Comparison of ENCODE assay signal across 21 cellular contexts in genomic region chr2:17590342-17590911, GRCh38. TPM values are rescaled to one million over a fixed set of nuclear protein-coding genes. Genes with fewer than 3 reads are reported as not detected.
"Had no signal": no experiment of that assay in that cellular context is flagged by ENCODE, and none has a peak within 500 bp of the region (broad histone marks: within the 10 kb centered on the region; RNA-seq: fewer than 3 reads in every experiment).

No MANE protein-coding gene starts in this region.

- H3K4me3 Mint-ChIP-seq: activated CD4-positive, alpha-beta T cell treated with anti-CD3 and anti-CD28 coated beads, Interleukin-2, amount 10 ng/mL, durations not matched to agents 24 days and 14 days; activated CD8-positive, alpha-beta T cell treated with anti-CD3 and anti-CD28 coated beads, Interleukin-2, amount 10 ng/mL, durations not matched to agents 7 days and 5 days; activated naive CD4-positive, alpha-beta T cell treated with anti-CD3 and anti-CD28 coated beads for 36 hours; activated naive CD8-positive, alpha-beta T cell treated with anti-CD3 and anti-CD28 coated beads, Interleukin-2, amount 50 U/mL, for 24 hours; activated T-cell treated with anti-CD3 and anti-CD28 coated beads, Interleukin-2, amount 50 U/mL, for 4 hours; naive B cell; neural crest cell; stimulated activated naive CD8-positive, alpha-beta T cell treated with anti-CD3 and anti-CD28 coated beads, Interleukin-15, Interleukin-2, amounts not matched to agents 100 ng/mL and 50 ng/mL, for 24 hours had no signal

- H3K4me1 Mint-ChIP-seq: activated CD4-positive, alpha-beta T cell treated with anti-CD3 and anti-CD28 coated beads, Interleukin-2, amount 10 ng/mL, durations not matched to agents 24 days and 14 days; activated naive CD8-positive, alpha-beta T cell treated with anti-CD3 and anti-CD28 coated beads, Interleukin-2, amount 50 U/mL, for 24 hours; naive B cell; neural crest cell had no signal

- H3K9me3 Mint-ChIP-seq: activated CD4-positive, alpha-beta T cell treated with anti-CD3 and anti-CD28 coated beads, Interleukin-2, amount 10 ng/mL, durations not matched to agents 24 days and 14 days; activated naive CD4-positive, alpha-beta T cell treated with anti-CD3 and anti-CD28 coated beads for 36 hours; activated naive CD8-positive, alpha-beta T cell treated with anti-CD3 and anti-CD28 coated beads, Interleukin-2, amount 50 U/mL, for 24 hours; activated T-cell treated with anti-CD3 and anti-CD28 coated beads, Interleukin-2, amount 50 U/mL, for 4 hours; naive B cell; neural crest cell; stimulated activated naive CD8-positive, alpha-beta T cell treated with anti-CD3 and anti-CD28 coated beads, Interleukin-15, Interleukin-2, amounts not matched to agents 100 ng/mL and 50 ng/mL, for 24 hours had no signal

- H3K27me3 ChIP-seq: brain microvascular endothelial cell, right atrium auricular region had no signal

- H3K27ac Mint-ChIP-seq: activated CD4-positive, alpha-beta T cell treated with anti-CD3 and anti-CD28 coated beads, Interleukin-2, amount 10 ng/mL, durations not matched to agents 24 days and 14 days; activated CD8-positive, alpha-beta T cell treated with anti-CD3 and anti-CD28 coated beads, Interleukin-2, amount 10 ng/mL, durations not matched to agents 7 days and 5 days; activated naive CD4-positive, alpha-beta T cell treated with anti-CD3 and anti-CD28 coated beads for 36 hours; activated naive CD8-positive, alpha-beta T cell treated with anti-CD3 and anti-CD28 coated beads, Interleukin-2, amount 50 U/mL, for 24 hours; naive B cell; stimulated activated naive CD8-positive, alpha-beta T cell treated with anti-CD3 and anti-CD28 coated beads, Interleukin-15, Interleukin-2, amounts not matched to agents 100 ng/mL and 50 ng/mL, for 24 hours had no signal

- H3K36me3 Mint-ChIP-seq: naive B cell had no signal

- ATAC-seq: activated CD8-positive, alpha-beta T cell treated with anti-CD3 and anti-CD28 coated beads, Interleukin-2, amount 10 ng/mL, durations not matched to agents 7 days and 5 days; activated naive CD8-positive, alpha-beta T cell treated with anti-CD3 and anti-CD28 coated beads, Interleukin-2, amount 50 U/mL, for 24 hours; activated T-cell treated with anti-CD3 and anti-CD28 coated beads, Interleukin-2, amount 50 U/mL, for 4 hours; mucosa of descending colon had no signal

- H3K27ac ChIP-seq: brain microvascular endothelial cell, right atrium auricular region had no signal

- H3K4me3 ChIP-seq: mucosa of descending colon, right atrium auricular region had no signal

- FAIRE-seq: endothelial cell of umbilical vein, frontal cortex had no signal

- H3K36me3 ChIP-seq: brain microvascular endothelial cell, right atrium auricular region had no signal

- H3K9me3 ChIP-seq: mucosa of descending colon, right atrium auricular region had no signal

- DNase-seq: activated CD4-positive, alpha-beta T cell treated with anti-CD3 and anti-CD28 coated beads, Interleukin-2, amount 10 ng/mL, durations not matched to agents 24 days and 14 days; activated CD8-positive, alpha-beta T cell treated with anti-CD3 and anti-CD28 coated beads, Interleukin-2, amount 10 ng/mL, durations not matched to agents 7 days and 5 days; activated naive CD4-positive, alpha-beta T cell treated with anti-CD3 and anti-CD28 coated beads for 36 hours; activated naive CD8-positive, alpha-beta T cell treated with anti-CD3 and anti-CD28 coated beads, Interleukin-2, amount 50 U/mL, for 24 hours; activated T-cell treated with anti-CD3 and anti-CD28 coated beads, Interleukin-2, amount 50 U/mL, for 4 hours; anterior cingulate cortex; brain microvascular endothelial cell; effector memory CD4-positive, alpha-beta T cell; head of caudate nucleus; mesenchymal stem cell; mucosa of descending colon; naive B cell; T1000; trophoblast cell had no signal

RNA-seq across cellular contexts. Expression of gene VSNL1, which starts 49.9 kb away (rescaled TPM):
- total RNA-seq: activated CD4-positive, alpha-beta T cell treated with anti-CD3 and anti-CD28 coated beads, Interleukin-2, amount 10 ng/mL, durations not matched to agents 24 days and 14 days; activated CD8-positive, alpha-beta T cell treated with anti-CD3 and anti-CD28 coated beads, Interleukin-2, amount 10 ng/mL, durations not matched to agents 7 days and 5 days; activated naive CD4-positive, alpha-beta T cell treated with anti-CD3 and anti-CD28 coated beads for 36 hours; activated T-cell treated with anti-CD3 and anti-CD28 coated beads, Interleukin-2, amount 50 U/mL, for 4 hours; endothelial cell of umbilical vein; posterior vena cava; T-helper 1 cell treated with Interleukin-12 subunit alpha and Interleukin-12 subunit beta and Interleukin-4 antibody, amounts not matched to agents 30 ng/mL and 1 ng/mL, for 36 hours had no signal
- polyA plus RNA-seq: endothelial cell of umbilical vein had no signal
